8 cellular contexts compared by ENCODE assay signal in genomic region chr5:179795049-179795862, GRCh38. TPM values are rescaled to one million over a fixed set of nuclear protein-coding genes. Genes with fewer than 3 reads are reported as not detected.
DNase-seq lines count a peak whose midpoint lies in the region; ATAC-seq and TF ChIP-seq lines count a peak whose summit lies in the region.

No MANE protein-coding gene starts in this region.

- H3K27ac Mint-ChIP-seq in endothelial cell (ENCODE audit: unreplicated experiment), result no peak overlapping the region

- H3K27me3 Mint-ChIP-seq in endothelial cell (ENCODE audit: unreplicated experiment), result peaks cover 17% of the 10 kb centered on the region

- DNase-seq in Ammon's horn (ENCODE audit: low spot score), result peak; percentile 22
- DNase-seq in NCI-H526 (lab: John Stamatoyannopoulos, UW), result peak; percentile 56 to 57
- DNase-seq in caudate nucleus (lab: John Stamatoyannopoulos, UW), result peak in 5 of 61 donors; percentile 19 to 40 (median 35)
- DNase-seq in mesenchymal stem cell, result no peak
- no peak for DNase-seq in endothelial cell (ENCODE audit: low spot score)

- peak overlapping the region in 1 of 2 experiments; percentile 56 for H3K23ac ChIP-seq in mesenchymal stem cell (ENCODE audit: low read length in 2 of 2)

- peak overlapping the region in 1 of 2 experiments; percentile 76 for H3K18ac ChIP-seq in mesenchymal stem cell (ENCODE audit: low read depth in 1 of 2, low read length in 2 of 2)

- no peaks in the 10 kb centered on the region for H3K9me3 ChIP-seq in mesenchymal stem cell (ENCODE audit: control insufficient read depth, low read length)

- peaks cover 15% of the 10 kb centered on the region for H3K79me1 ChIP-seq in mesenchymal stem cell (replicated peaks; ENCODE audit: low read length, poor library complexity, severe bottlenecking)

- peak overlapping the region; percentile 73 for H2BK15ac ChIP-seq in mesenchymal stem cell (ENCODE audit: low read depth, poor library complexity, severe bottlenecking)

- peak overlapping the region; percentile 5 for H4K8ac ChIP-seq in mesenchymal stem cell (ENCODE audit: low read length)

- H2BK5ac ChIP-seq in mesenchymal stem cell (ENCODE audit: low read depth, low read length, poor library complexity, severe bottlenecking), result no peak overlapping the region

- H2AFZ ChIP-seq in mesenchymal stem cell (ENCODE audit: low read depth, low read length), result no peak overlapping the region

- no peaks in the 10 kb centered on the region for H3K9me3 Mint-ChIP-seq in endothelial cell (ENCODE audit: unreplicated experiment)

- peak overlapping the region in 1 of 2 experiments; percentile 13 for H2BK12ac ChIP-seq in mesenchymal stem cell (ENCODE audit: low read length in 2 of 2)

- H3K27me3 ChIP-seq in mesenchymal stem cell (ENCODE audit: control insufficient read depth in 1 of 2, insufficient read depth in 1 of 2, low read length in 2 of 2), result no peaks in the 10 kb centered on the region

- peak overlapping the region in 1 of 2 experiments; percentile 19 for H3K14ac ChIP-seq in mesenchymal stem cell (ENCODE audit: low read length in 2 of 2)

- peak overlapping the region; percentile 40 for H3K27ac ChIP-seq in caudate nucleus (ENCODE audit: low read depth, low read length)
- no peak overlapping the region for H3K27ac ChIP-seq in mesenchymal stem cell (ENCODE audit: low read length, poor library complexity, severe bottlenecking)

- H3K4me3 Mint-ChIP-seq in endothelial cell (ENCODE audit: unreplicated experiment), result no peak overlapping the region

- H3K36me3 ChIP-seq in mesenchymal stem cell (ENCODE audit: control insufficient read depth in 1 of 2, insufficient read depth in 2 of 2, low read depth in 1 of 2, low read length in 2 of 2), result peaks cover 36 to 42% of the 10 kb centered on the region in 2 experiments

- H3K4me2 ChIP-seq in mesenchymal stem cell (ENCODE audit: low read length, poor library complexity, severe bottlenecking), result peak overlapping the region; percentile 94

- ATAC-seq in GM19372 (IDR thresholded peaks at IDR 0.05; ENCODE audit: low read depth, unreplicated experiment) (peak; percentile 2), HG03565 (IDR thresholded peaks at IDR 0.05; ENCODE audit: unreplicated experiment) (no peak), HG03097 (IDR thresholded peaks at IDR 0.05; ENCODE audit: low FRiP score, unreplicated experiment) (no peak)

- WGBS in mesenchymal stem cell, result 7% methylated on average over 40 of the region's 53 CpGs

- H3K4ac ChIP-seq in mesenchymal stem cell (ENCODE audit: low read depth in 1 of 2, low read length in 2 of 2), result peak overlapping the region in 1 of 2 experiments; percentile 57

- H3K4me3 ChIP-seq in mesenchymal stem cell (ENCODE audit: insufficient read depth in 1 of 2, low read depth in 1 of 2, low read length in 2 of 2), result peak overlapping the region; percentile 66 to 71

- H4K91ac ChIP-seq in mesenchymal stem cell (ENCODE audit: low read length), result peak overlapping the region; percentile 9

- peaks cover 21% of the 10 kb centered on the region for H3K36me3 Mint-ChIP-seq in endothelial cell (ENCODE audit: low read depth, unreplicated experiment)

- H2BK120ac ChIP-seq in mesenchymal stem cell (ENCODE audit: low read depth, low read length), result no peak overlapping the region

- peaks cover 33% of the 10 kb centered on the region for H3K4me1 ChIP-seq in mesenchymal stem cell (ENCODE audit: control insufficient read depth, insufficient read depth, low read depth, low read length)

- H3K9ac ChIP-seq in mesenchymal stem cell (ENCODE audit: low read length), result no peak overlapping the region

- peaks cover 7% of the 10 kb centered on the region for H3K4me1 Mint-ChIP-seq in endothelial cell (ENCODE audit: unreplicated experiment)

- no peak overlapping the region for H2AK5ac ChIP-seq in mesenchymal stem cell (ENCODE audit: low read length, severe bottlenecking)

- no peak for TF ChIP-seq CTCF in endothelial cell (IDR thresholded peaks at IDR 0.05; ENCODE audit: unreplicated experiment)

RNA-seq across cellular contexts. Expression of gene LTC4S, which starts 1.5 kb away (rescaled TPM):
- polyA plus RNA-seq in mesenchymal stem cell (2013, experiment 1 of 2), result 0.22 TPM
- polyA plus RNA-seq in mesenchymal stem cell (2013, experiment 2 of 2), result 0.29 TPM
- 1.0 TPM for total RNA-seq in endothelial cell (ENCODE audit: unreplicated experiment)

RNA-seq across cellular contexts. Expression of gene MGAT4B, which starts 11.4 kb away (rescaled TPM):
- 182 TPM for polyA plus RNA-seq in mesenchymal stem cell (2013, experiment 1 of 2)
- 176 TPM for polyA plus RNA-seq in mesenchymal stem cell (2013, experiment 2 of 2)
- total RNA-seq in endothelial cell (ENCODE audit: unreplicated experiment), result 163 TPM

RNA-seq across cellular contexts. Expression of gene SQSTM1, which starts 25.4 kb away (rescaled TPM):
- 544 TPM for polyA plus RNA-seq in mesenchymal stem cell (2013, experiment 1 of 2)
- 553 TPM for polyA plus RNA-seq in mesenchymal stem cell (2013, experiment 2 of 2)
- total RNA-seq in endothelial cell (ENCODE audit: unreplicated experiment), result 82.2 TPM

Comparison
In these comparisons a context has a peak if more than half of its experiments do, and no peak if none do; other contexts are left out.
1. DNase-seq: peak in Ammon's horn (single experiment) and NCI-H526 (2 of 2); none in mesenchymal stem cell (single experiment) and endothelial cell (single experiment).